25 cellular contexts compared by ENCODE assay signal in genomic region chr17:79771276-79771675, GRCh38. TPM values are rescaled to one million over a fixed set of nuclear protein-coding genes. Genes with fewer than 3 reads are reported as not detected.
A peak's percentile ranks its signal among the peaks of the same experiment; 100 is the strongest.
DNase-seq lines count a peak whose midpoint lies in the region; ATAC-seq, FAIRE-seq and TF ChIP-seq lines count a peak whose summit lies in the region.
"Had no signal": no experiment of that assay in that cellular context is flagged by ENCODE, and none has a peak within 500 bp of the region (broad histone marks: within the 10 kb centered on the region; RNA-seq: fewer than 3 reads in every experiment).

No MANE protein-coding gene starts in this region.

- in situ Hi-C loops in HepG2 (cut with HindIII; ENCODE audit: extremely low pct_ligation_motif_present, low pct_unique_long_range_greater_than_20kb) (no loop called here), K562 (cut with MboI) (no loop called here)

- H3K9me1 ChIP-seq in K562 (ENCODE audit: control insufficient read depth, insufficient read depth, low read length) = no peaks in the 10 kb centered on the region

- DNase-seq in HepG2 (ENCODE audit: low spot score) (no peak), right lobe of liver (no peak), K562 (ENCODE audit: extremely low read depth in 1 of 4, low spot score in 3 of 4) (no peak), kidney (peak; percentile 18), spleen (peak; percentile 14), NCI-H2029 (lab: John Stamatoyannopoulos, UW) (no peak)
- no peak for DNase-seq in stimulated activated CD4-positive, alpha-beta T cell treated with anti-CD3 and anti-CD28 coated beads, Interleukin-4, amount 100 ng/mL, for 4 hours
- DNase-seq: AML-193; Caco-2; Calu3; CD4-positive, alpha-beta T cell; CD8-positive, alpha-beta T cell; DMS79 treated with DMSO at 0.1 percent for 48 hours; GF-D8 had no signal

- H4K20me1 ChIP-seq in HepG2 (ENCODE audit: insufficient read depth, low read length) = no peaks in the 10 kb centered on the region
- H4K20me1 ChIP-seq in K562 (replicated peaks; ENCODE audit: control insufficient read depth, insufficient read depth, low read length) = no peaks in the 10 kb centered on the region
- H4K20me1 ChIP-seq: BLaER1 treated with 17β-estradiol and CSF1 and Interleukin-3, amounts not matched to agents 10 nM and 100 nM had no signal

- H3K79me2 ChIP-seq in HepG2 (ENCODE audit: insufficient read depth, low read length) (no peaks in the 10 kb centered on the region), K562 (ENCODE audit: control insufficient read depth, insufficient read depth, low read length) (no peaks in the 10 kb centered on the region)

- CTCF ChIA-PET in HepG2 (lab: Yijun Ruan, JAX; ENCODE audit: low intra/inter-chr PET ratio, low total read pairs) (no interaction called here), K562 (lab: Yijun Ruan, JAX; ENCODE audit: low intra/inter-chr PET ratio) (no interaction called here)

- POLR2A ChIA-PET in HepG2 (lab: Yijun Ruan, JAX) = no interaction called here
- POLR2A ChIA-PET in K562 (lab: Yijun Ruan, JAX) = interaction anchor here (0.6 to 1.5 kb wide), 3 partner anchors 11 to 106 kb away, joined by 3 to 6 read pairs (median 5); no protein-coding TSS in a partner anchor

- WGBS in HepG2 (ENCODE audit: low lambda C conversion rate) = 46% methylated on average over 6 of the region's 6 CpGs
- WGBS in right lobe of liver (ENCODE audit: insufficient coverage, low coverage, low lambda C conversion rate, missing lambda C conversion rate) = 82% methylated on average over 6 of the region's 6 CpGs
- WGBS in K562 (ENCODE audit: insufficient coverage, low coverage, missing lambda C conversion rate) = 36% methylated on average over 6 of the region's 6 CpGs
- 81 to 86% (median 85%) methylated on average over 6 of the region's 6 CpGs for WGBS in spleen, 5 donors

- no peak for TF ChIP-seq CTCF in HepG2 (CRISPR knock-in tag; IDR thresholded peaks at IDR 0.05)
- no peak for TF ChIP-seq CTCF in right lobe of liver (IDR thresholded peaks at IDR 0.05)
- TF ChIP-seq CTCF in K562 (IDR thresholded peaks at IDR 0.05 in 2 of 3, conservative IDR thresholded peaks at IDR 0.05 in 1 of 3; ENCODE audit: insufficient read depth in 2 of 3, low read depth in 1 of 3, low read length in 3 of 3) = no peak
- no peak for TF ChIP-seq CTCF in kidney (IDR thresholded peaks at IDR 0.05; ENCODE audit: borderline replicate concordance, extremely low read depth, insufficient read depth)
- TF ChIP-seq CTCF in spleen (IDR thresholded peaks at IDR 0.05 in 8 of 11, conservative IDR thresholded peaks at IDR 0.05 in 3 of 11) = no peak

- no peaks in the 10 kb centered on the region for H3K36me3 ChIP-seq in HepG2 (replicated peaks in 1 of 2; ENCODE audit: control insufficient read depth in 1 of 2, insufficient read depth in 2 of 2, low read length in 2 of 2)
- no peaks in the 10 kb centered on the region for H3K36me3 ChIP-seq in right lobe of liver
- no peaks in the 10 kb centered on the region for H3K36me3 ChIP-seq in K562 (ENCODE audit: control insufficient read depth, insufficient read depth, low read length)
- no peaks in the 10 kb centered on the region for H3K36me3 ChIP-seq in kidney (ENCODE audit: control insufficient read depth in 1 of 2, insufficient read depth in 2 of 2, low read length in 2 of 2)
- no peaks in the 10 kb centered on the region for H3K36me3 ChIP-seq in spleen
- H3K36me3 ChIP-seq: BLaER1 treated with 17β-estradiol and CSF1 and Interleukin-3, amounts not matched to agents 10 nM and 100 nM had no signal

- FAIRE-seq in HepG2 (lab: Jason Lieb, UNC) (no peak), K562 (lab: Jason Lieb, UNC) (no peak), kidney (lab: Jason Lieb, UNC) (no peak)
- FAIRE-seq: A549, D721Med, G401.6, GM12891, GM19239 had no signal

- ATAC-seq in HepG2 = no peak
- ATAC-seq in right lobe of liver = no peak
- no peak for ATAC-seq in K562
- no peak for ATAC-seq in HG02571 (IDR thresholded peaks at IDR 0.05; ENCODE audit: unreplicated experiment)
- ATAC-seq: A549; CD8-positive, alpha-beta T cell had no signal

- H3K9me3 ChIP-seq in HepG2 (ENCODE audit: low read length) (no peaks in the 10 kb centered on the region; the same call in 1 of the 2 replicates), right lobe of liver (no peaks in the 10 kb centered on the region), K562 (replicated peaks; ENCODE audit: control insufficient read depth, insufficient read depth, low read depth, low read length) (no peaks in the 10 kb centered on the region; the same call in 1 of the 2 replicates), kidney (ENCODE audit: control insufficient read depth in 1 of 2, low read length in 2 of 2) (no peaks in the 10 kb centered on the region), spleen (peaks cover 0 to 5% (median 0%) of the 10 kb centered on the region in 8 donors)
- H3K9me3 ChIP-seq: A549; BLaER1 treated with 17β-estradiol and CSF1 and Interleukin-3, amounts not matched to agents 10 nM and 100 nM; Caco-2 had no signal

- no peak for TF ChIP-seq POLR2A in HepG2 (IDR thresholded peaks at IDR 0.05; ENCODE audit: insufficient read depth in 1 of 2, low read depth in 2 of 2, low read length in 2 of 2)
- no peak for TF ChIP-seq POLR2A in right lobe of liver (IDR thresholded peaks at IDR 0.05)
- no peak for TF ChIP-seq POLR2A in K562 (conservative IDR thresholded peaks at IDR 0.05)
- TF ChIP-seq POLR2A in spleen (IDR thresholded peaks at IDR 0.05) = no peak

- H3K4me3 ChIP-seq in HepG2 (replicated peaks in 1 of 3; ENCODE audit: insufficient read depth in 1 of 3, low read depth in 2 of 3, low read length in 3 of 3) = no peak overlapping the region
- no peak overlapping the region for H3K4me3 ChIP-seq in right lobe of liver
- H3K4me3 ChIP-seq in K562 = no peak overlapping the region
- no peak overlapping the region for H3K4me3 ChIP-seq in kidney (ENCODE audit: low read length in 2 of 2)
- no peak overlapping the region for H3K4me3 ChIP-seq in spleen
- H3K4me3 ChIP-seq: A549; BLaER1 treated with 17β-estradiol and CSF1 and Interleukin-3, amounts not matched to agents 10 nM and 100 nM had no signal

- intact Hi-C loops in HepG2 (cut with micrococcal nuclease; ENCODE audit: unreplicated experiment) (no loop called here), right lobe of liver (cut with DNase I) (no loop called here), K562 (cut with micrococcal nuclease) (no loop called here), kidney (cut with DNase I) (no loop called here), spleen (cut with DNase I; ENCODE audit: low total_unique reads) (no loop called here)

- H3K9ac ChIP-seq in HepG2 (ENCODE audit: insufficient read depth, low read depth, low read length) (no peak overlapping the region), K562 (ENCODE audit: insufficient read depth in 1 of 2, low read depth in 2 of 2, low read length in 2 of 2) (no peak overlapping the region), kidney (ENCODE audit: low read length in 2 of 2) (no peak overlapping the region)
- H3K9ac ChIP-seq: BLaER1 treated with 17β-estradiol and CSF1 and Interleukin-3, amounts not matched to agents 10 nM and 100 nM had no signal

- peaks cover 6 to 34% of the 10 kb centered on the region in 2 experiments for H3K27me3 ChIP-seq in HepG2 (ENCODE audit: control insufficient read depth in 1 of 2, insufficient read depth in 2 of 2, low read length in 2 of 2)
- H3K27me3 ChIP-seq in right lobe of liver = peaks cover 0 to 25% of the 10 kb centered on the region in 2 donors
- peaks cover 0 to 2% of the 10 kb centered on the region in 2 experiments; a peak in 1 of 5 replicates for H3K27me3 ChIP-seq in K562 (ENCODE audit: control insufficient read depth in 2 of 2, insufficient read depth in 2 of 2, low read length in 2 of 2)
- peaks cover 0 to 91% (median 23%) of the 10 kb centered on the region in 7 donors for H3K27me3 ChIP-seq in spleen (replicated peaks in 1 of 7)

- no peak overlapping the region for H3K27ac ChIP-seq in HepG2 (ENCODE audit: extremely low read length, insufficient read depth, low read length)
- no peak overlapping the region for H3K27ac ChIP-seq in right lobe of liver
- no peak overlapping the region for H3K27ac ChIP-seq in K562 (ENCODE audit: extremely low read depth, low read depth, low read length)
- H3K27ac ChIP-seq in kidney (ENCODE audit: low read depth in 2 of 2, low read length in 2 of 2) = no peak overlapping the region
- no peak overlapping the region for H3K27ac ChIP-seq in spleen
- H3K27ac ChIP-seq: 22Rv1; BLaER1 treated with 17β-estradiol and CSF1 and Interleukin-3, amounts not matched to agents 10 nM and 100 nM; C4-2B had no signal

- TF ChIP-seq EP300 in HepG2 (IDR thresholded peaks at IDR 0.05; ENCODE audit: low read depth in 2 of 2, low read length in 2 of 2) (no peak), HepG2 (CRISPR knock-in tag; IDR thresholded peaks at IDR 0.05; ENCODE audit: borderline replicate concordance) (no peak), K562 (IDR thresholded peaks at IDR 0.05; ENCODE audit: low read length) (no peak)

- H3K4me1 ChIP-seq in HepG2 (ENCODE audit: insufficient read depth, low read length) (peaks cover 47% of the 10 kb centered on the region), right lobe of liver (peaks cover 0 to 12% (median 0%) of the 10 kb centered on the region in 4 donors), K562 (replicated peaks in 1 of 2; ENCODE audit: control insufficient read depth in 2 of 2, insufficient read depth in 2 of 2, low read length in 2 of 2) (peaks cover 5 to 13% of the 10 kb centered on the region in 2 experiments), kidney (ENCODE audit: control insufficient read depth in 1 of 2, insufficient read depth in 1 of 2, low read depth in 1 of 2, low read length in 2 of 2) (no peaks in the 10 kb centered on the region), spleen (peaks cover 0 to 8% (median 0%) of the 10 kb centered on the region in 6 donors)

- H3K4me2 ChIP-seq in HepG2 (ENCODE audit: low read depth, low read length) (no peak overlapping the region), K562 (ENCODE audit: insufficient read depth, low read length) (no peak overlapping the region)
- H3K4me2 ChIP-seq: A549; BLaER1 treated with 17β-estradiol and CSF1 and Interleukin-3, amounts not matched to agents 10 nM and 100 nM had no signal

- no peak overlapping the region for H2AFZ ChIP-seq in HepG2 (ENCODE audit: low read length)
- no peak overlapping the region for H2AFZ ChIP-seq in K562 (ENCODE audit: low read depth, low read length)

- TF ChIP-seq RAD21 in HepG2 (CRISPR knock-in tag; IDR thresholded peaks at IDR 0.05) = no peak
- TF ChIP-seq RAD21 in K562 (CRISPR knock-in tag; conservative IDR thresholded peaks at IDR 0.05 in 1 of 2, IDR thresholded peaks at IDR 0.05 in 1 of 2) = no peak

- no TSS peak for BruUV-seq in HepG2 (replicated peaks; lab: Mats Ljungman, UMichigan)
- no TSS peak for BruUV-seq in K562 (replicated peaks; lab: Mats Ljungman, UMichigan)

RNA-seq across cellular contexts. Expression of gene CBX2, which starts 6.7 kb away (rescaled TPM):
- total RNA-seq in HepG2 (2016; rRNA removed; fragmentation: Illumina TruSeq; extraction: Trizol) = 13.0 and 14.5 TPM in 2 replicates
- 6.8 and 7.5 TPM in 2 replicates for total RNA-seq in HepG2 (2016; cell fraction: cytosol; rRNA removed; fragmentation: Illumina TruSeq; extraction: Trizol; ENCODE audit: low read depth)
- total RNA-seq in HepG2 (2016; cell fraction: insoluble cytoplasmic fraction; rRNA removed; fragmentation: Illumina TruSeq; extraction: Trizol) = 11.8 and 15.7 TPM in 2 replicates
- 9.1 and 10.9 TPM in 2 replicates for total RNA-seq in HepG2 (2016; cell fraction: membrane; rRNA removed; fragmentation: Illumina TruSeq; extraction: Trizol)
- 11.8 and 14.3 TPM in 2 replicates for total RNA-seq in HepG2 (2016; cell fraction: nucleus; rRNA removed; fragmentation: Illumina TruSeq; extraction: Trizol)
- polyA plus RNA-seq in HepG2 (2011; rRNA removed) = 31.1 and 40.2 TPM in 2 replicates
- polyA plus RNA-seq in HepG2 (2011; cell fraction: cytosol; rRNA removed) = 25.9 and 34.2 TPM in 2 replicates
- polyA plus RNA-seq in HepG2 (2011; cell fraction: nucleus; rRNA removed) = 90.7 and 95.7 TPM in 2 replicates
- 41.2 and 46.2 TPM in 2 replicates for polyA plus RNA-seq in HepG2 (2012)
- 4.2 and 5.6 TPM in 2 replicates for polyA plus RNA-seq in HepG2 (2016; cell fraction: cytosol; fragmentation: Illumina TruSeq; extraction: Trizol; ENCODE audit: low read depth)
- polyA plus RNA-seq in HepG2 (2016; cell fraction: insoluble cytoplasmic fraction; fragmentation: Illumina TruSeq; extraction: Trizol; ENCODE audit: low read depth) = 9.1 and 12.0 TPM in 2 replicates
- polyA plus RNA-seq in HepG2 (2016; cell fraction: membrane; fragmentation: Illumina TruSeq; extraction: Trizol; ENCODE audit: low read depth) = 3.9 and 6.0 TPM in 2 replicates
- polyA plus RNA-seq in HepG2 (2016; cell fraction: nucleus; fragmentation: Illumina TruSeq; extraction: Trizol; ENCODE audit: insufficient read depth, low read depth) = 18.6 and 21.1 TPM in 2 replicates
- 42.9 and 69.2 TPM in 2 replicates for polyA minus RNA-seq in HepG2 (2011; rRNA and poly(A)+ RNA removed; ENCODE audit: low replicate concordance)
- 31.2 and 31.6 TPM in 2 replicates for polyA minus RNA-seq in HepG2 (2011; cell fraction: cytosol; rRNA and poly(A)+ RNA removed)
- polyA minus RNA-seq in HepG2 (2011; cell fraction: nucleus; rRNA and poly(A)+ RNA removed) = 17.8 and 22.4 TPM in 2 replicates
- total RNA-seq in right lobe of liver = 1 to 10 TPM in 3 of 6 experiments, under 1 TPM in 3; 0.33 to 3.5 (median 1.1) TPM
- total RNA-seq in K562 (2011; cell fraction: chromatin; rRNA removed; ENCODE audit: low replicate concordance) = 20.1 and 55.7 TPM in 2 replicates
- total RNA-seq in K562 (2011; cell fraction: nucleolus; rRNA removed) = 37.1 and 52.4 TPM in 2 replicates
- total RNA-seq in K562 (2011; cell fraction: nucleoplasm; rRNA removed) = 27.8 and 34.1 TPM in 2 replicates
- 18.2 and 23.6 TPM in 2 replicates for total RNA-seq in K562 (2014; rRNA removed)
- total RNA-seq in K562 (2014; rRNA removed; fragmentation: Illumina TruSeq; extraction: Trizol) = 6.9 and 8.4 TPM in 2 replicates
- 16.5 and 18.1 TPM in 2 replicates for total RNA-seq in K562 (2015; rRNA removed; fragmentation: Illumina TruSeq; extraction: Trizol)
- total RNA-seq in K562 (2021) = 26.9 and 28.5 TPM in 2 replicates
- 13.9 and 18.3 TPM in 2 replicates for polyA plus RNA-seq in K562 (2011; rRNA removed)
- 17.2 and 30.0 TPM in 2 replicates for polyA plus RNA-seq in K562 (2011; cell fraction: cytosol; rRNA removed)
- polyA plus RNA-seq in K562 (2011; cell fraction: nucleus; rRNA removed) = 35.0 and 55.5 TPM in 2 replicates
- polyA plus RNA-seq in K562 (2012) = 13.0 and 18.6 TPM in 2 replicates
- polyA plus RNA-seq in K562 (2014; fragmentation: Illumina TruSeq; extraction: Trizol) = 13.9 and 16.9 TPM in 2 replicates
- 1 to 10 TPM in 1 of 2 experiments, under 1 TPM in 1; 0.66 to 1.0 TPM for polyA plus RNA-seq in K562 (2014; fragmentation: Nextera tagmentation; extraction: Ambion mirVana)
- polyA plus RNA-seq in K562 (2014; rRNA removed) = 17.4 and 18.4 TPM in 2 replicates
- 10.0 and 14.9 TPM in 2 replicates for polyA minus RNA-seq in K562 (2011; rRNA and poly(A)+ RNA removed)
- 20.6 and 24.0 TPM in 2 replicates for polyA minus RNA-seq in K562 (2011; cell fraction: cytosol; rRNA and poly(A)+ RNA removed)
- polyA minus RNA-seq in K562 (2011; cell fraction: nucleus; rRNA and poly(A)+ RNA removed) = 18.0 and 19.1 TPM in 2 replicates
- 3.5 TPM for total RNA-seq in kidney
- 2.2 TPM for polyA plus RNA-seq in kidney (ENCODE audit: insufficient read depth, low read depth, low replicate concordance)
- total RNA-seq in spleen = 1 to 10 TPM; 1.9 to 6.2 (median 3.5) TPM
- 1 to 10 TPM in 2 of 3 donors, under 1 TPM in 1; 0.48 to 3.3 (median 1.4) TPM for polyA plus RNA-seq in spleen

RNA-seq across cellular contexts. Expression of gene CBX8, which starts 25.6 kb away (rescaled TPM):
- total RNA-seq in HepG2 (2016; rRNA removed; fragmentation: Illumina TruSeq; extraction: Trizol) = 12.0 and 12.6 TPM in 2 replicates
- total RNA-seq in HepG2 (2016; cell fraction: cytosol; rRNA removed; fragmentation: Illumina TruSeq; extraction: Trizol; ENCODE audit: low read depth) = 1.3 and 2.4 TPM in 2 replicates
- total RNA-seq in HepG2 (2016; cell fraction: insoluble cytoplasmic fraction; rRNA removed; fragmentation: Illumina TruSeq; extraction: Trizol) = 12.8 and 13.5 TPM in 2 replicates
- total RNA-seq in HepG2 (2016; cell fraction: membrane; rRNA removed; fragmentation: Illumina TruSeq; extraction: Trizol) = 4.8 and 5.6 TPM in 2 replicates
- total RNA-seq in HepG2 (2016; cell fraction: nucleus; rRNA removed; fragmentation: Illumina TruSeq; extraction: Trizol) = 5.7 and 8.6 TPM in 2 replicates
- 0.34 and 0.76 TPM in 2 replicates for polyA plus RNA-seq in HepG2 (2011; rRNA removed)
- polyA plus RNA-seq in HepG2 (2011; cell fraction: cytosol; rRNA removed) = 0.72 and 0.99 TPM in 2 replicates
- 3.4 and 5.0 TPM in 2 replicates for polyA plus RNA-seq in HepG2 (2011; cell fraction: nucleus; rRNA removed)
- 7.4 and 7.7 TPM in 2 replicates for polyA plus RNA-seq in HepG2 (2012)
- 0.54 and 0.80 TPM in 2 replicates for polyA plus RNA-seq in HepG2 (2016; cell fraction: cytosol; fragmentation: Illumina TruSeq; extraction: Trizol; ENCODE audit: low read depth)
- 10.9 and 11.0 TPM in 2 replicates for polyA plus RNA-seq in HepG2 (2016; cell fraction: insoluble cytoplasmic fraction; fragmentation: Illumina TruSeq; extraction: Trizol; ENCODE audit: low read depth)
- polyA plus RNA-seq in HepG2 (2016; cell fraction: membrane; fragmentation: Illumina TruSeq; extraction: Trizol; ENCODE audit: low read depth) = 1.4 TPM in 2 replicates
- 15.7 and 18.7 TPM in 2 replicates for polyA plus RNA-seq in HepG2 (2016; cell fraction: nucleus; fragmentation: Illumina TruSeq; extraction: Trizol; ENCODE audit: insufficient read depth, low read depth)
- 1.2 and 1.6 TPM in 2 replicates for polyA minus RNA-seq in HepG2 (2011; rRNA and poly(A)+ RNA removed; ENCODE audit: low replicate concordance)
- 1.8 and 1.9 TPM in 2 replicates for polyA minus RNA-seq in HepG2 (2011; cell fraction: cytosol; rRNA and poly(A)+ RNA removed)
- polyA minus RNA-seq in HepG2 (2011; cell fraction: nucleus; rRNA and poly(A)+ RNA removed) = 0.77 and 0.87 TPM in 2 replicates
- total RNA-seq in right lobe of liver = 1 to 10 TPM; 1.2 to 4.7 (median 2.0) TPM
- total RNA-seq in K562 (2011; cell fraction: chromatin; rRNA removed; ENCODE audit: low replicate concordance) = 2.1 and 2.7 TPM in 2 replicates
- total RNA-seq in K562 (2011; cell fraction: nucleolus; rRNA removed) = 2.3 and 2.9 TPM in 2 replicates
- total RNA-seq in K562 (2011; cell fraction: nucleoplasm; rRNA removed) = 2.0 and 2.7 TPM in 2 replicates
- 4.9 and 7.1 TPM in 2 replicates for total RNA-seq in K562 (2014; rRNA removed)
- total RNA-seq in K562 (2014; rRNA removed; fragmentation: Illumina TruSeq; extraction: Trizol) = 1.8 and 1.9 TPM in 2 replicates
- total RNA-seq in K562 (2015; rRNA removed; fragmentation: Illumina TruSeq; extraction: Trizol) = 6.6 and 6.7 TPM in 2 replicates
- 11.9 and 12.0 TPM in 2 replicates for total RNA-seq in K562 (2021)
- 0.52 and 0.72 TPM in 2 replicates for polyA plus RNA-seq in K562 (2011; rRNA removed)
- polyA plus RNA-seq in K562 (2011; cell fraction: cytosol; rRNA removed) = 0.80 and 1.1 TPM in 2 replicates
- polyA plus RNA-seq in K562 (2011; cell fraction: nucleus; rRNA removed) = 2.4 and 2.6 TPM in 2 replicates
- polyA plus RNA-seq in K562 (2012) = 5.7 and 8.8 TPM in 2 replicates
- polyA plus RNA-seq in K562 (2014; fragmentation: Illumina TruSeq; extraction: Trizol) = 2.6 and 3.4 TPM in 2 replicates
- polyA plus RNA-seq in K562 (2014; fragmentation: Nextera tagmentation; extraction: Ambion mirVana) = under 1 TPM; 0.08 to 0.21 TPM
- polyA plus RNA-seq in K562 (2014; rRNA removed) = 4.7 and 6.7 TPM in 2 replicates
- polyA minus RNA-seq in K562 (2011; rRNA and poly(A)+ RNA removed) = 0.45 and 0.56 TPM in 2 replicates
- 0.86 and 2.7 TPM in 2 replicates for polyA minus RNA-seq in K562 (2011; cell fraction: cytosol; rRNA and poly(A)+ RNA removed)
- polyA minus RNA-seq in K562 (2011; cell fraction: nucleus; rRNA and poly(A)+ RNA removed) = 0.67 and 2.1 TPM in 2 replicates
- total RNA-seq in kidney = 6.2 TPM
- 3.5 TPM for polyA plus RNA-seq in kidney (ENCODE audit: insufficient read depth, low read depth, low replicate concordance)
- total RNA-seq in spleen = 1 to 10 TPM; 2.1 to 5.5 (median 3.2) TPM
- polyA plus RNA-seq in spleen = 1 to 10 TPM; 2.5 to 5.6 (median 4.5) TPM

RNA-seq across cellular contexts. Expression of gene ENPP7, which starts 40.5 kb away (rescaled TPM):
- total RNA-seq in HepG2 (2016; rRNA removed; fragmentation: Illumina TruSeq; extraction: Trizol) (0.76 and 2.2 TPM in 2 replicates), right lobe of liver (10 to 100 TPM in 4 of 6 experiments, 1 to 10 TPM in 2; 3.4 to 43.2 (median 17.8) TPM), K562 (2014; rRNA removed) (not detected in 2 replicates), K562 (2014; rRNA removed; fragmentation: Illumina TruSeq; extraction: Trizol) (not detected in 2 replicates), K562 (2015; rRNA removed; fragmentation: Illumina TruSeq; extraction: Trizol) (not detected in 2 replicates), K562 (2021) (not detected in 2 replicates), kidney (0.94 TPM), spleen (under 1 TPM in 4 of 7 donors, not detected in 3; 0.34 to 0.85 (median 0.50) TPM)
- 0.30 TPM in 1 of 2 replicates, not detected in the other for total RNA-seq in HepG2 (2016; cell fraction: cytosol; rRNA removed; fragmentation: Illumina TruSeq; extraction: Trizol; ENCODE audit: low read depth)
- total RNA-seq in HepG2 (2016; cell fraction: insoluble cytoplasmic fraction; rRNA removed; fragmentation: Illumina TruSeq; extraction: Trizol) = 0.54 and 2.3 TPM in 2 replicates
- 0.28 and 0.41 TPM in 2 replicates for total RNA-seq in HepG2 (2016; cell fraction: membrane; rRNA removed; fragmentation: Illumina TruSeq; extraction: Trizol)
- total RNA-seq in HepG2 (2016; cell fraction: nucleus; rRNA removed; fragmentation: Illumina TruSeq; extraction: Trizol) = 3.2 and 3.4 TPM in 2 replicates
- polyA plus RNA-seq in HepG2 (2011; rRNA removed) (1.1 and 2.2 TPM in 2 replicates), K562 (2011; rRNA removed) (not detected in 2 replicates), K562 (2014; fragmentation: Illumina TruSeq; extraction: Trizol) (not detected in 2 replicates), K562 (2014; fragmentation: Nextera tagmentation; extraction: Ambion mirVana) (not detected), K562 (2014; rRNA removed) (not detected in 2 replicates), kidney (ENCODE audit: insufficient read depth, low read depth, low replicate concordance) (3.7 TPM), spleen (under 1 TPM in 1 of 3 donors, not detected in 2; 0.64 TPM)
- polyA plus RNA-seq in HepG2 (2011; cell fraction: cytosol; rRNA removed) = 1.2 and 1.3 TPM in 2 replicates
- 5.5 and 5.6 TPM in 2 replicates for polyA plus RNA-seq in HepG2 (2011; cell fraction: nucleus; rRNA removed)
- 1.7 and 2.5 TPM in 2 replicates for polyA plus RNA-seq in HepG2 (2012)
- 0.20 and 0.24 TPM in 2 replicates for polyA plus RNA-seq in HepG2 (2016; cell fraction: cytosol; fragmentation: Illumina TruSeq; extraction: Trizol; ENCODE audit: low read depth)
- polyA plus RNA-seq in HepG2 (2016; cell fraction: insoluble cytoplasmic fraction; fragmentation: Illumina TruSeq; extraction: Trizol; ENCODE audit: low read depth) = 0.19 and 0.36 TPM in 2 replicates
- 0.15 and 0.29 TPM in 2 replicates for polyA plus RNA-seq in HepG2 (2016; cell fraction: membrane; fragmentation: Illumina TruSeq; extraction: Trizol; ENCODE audit: low read depth)
- polyA plus RNA-seq in HepG2 (2016; cell fraction: nucleus; fragmentation: Illumina TruSeq; extraction: Trizol; ENCODE audit: insufficient read depth, low read depth) = 1.4 and 2.3 TPM in 2 replicates
- 6.6 TPM in 1 of 2 replicates, not detected in the other for polyA minus RNA-seq in HepG2 (2011; rRNA and poly(A)+ RNA removed; ENCODE audit: low replicate concordance)
- polyA minus RNA-seq in HepG2 (2011; cell fraction: cytosol; rRNA and poly(A)+ RNA removed) = 0.79 and 1.1 TPM in 2 replicates
- 10.6 and 12.7 TPM in 2 replicates for polyA minus RNA-seq in HepG2 (2011; cell fraction: nucleus; rRNA and poly(A)+ RNA removed)
- not detected in 2 replicates for total RNA-seq in K562 (2011; cell fraction: chromatin; rRNA removed; ENCODE audit: low replicate concordance)
- total RNA-seq in K562 (2011; cell fraction: nucleolus; rRNA removed) = not detected in 2 replicates
- total RNA-seq in K562 (2011; cell fraction: nucleoplasm; rRNA removed) = not detected in 2 replicates
- not detected in 2 replicates for polyA plus RNA-seq in K562 (2011; cell fraction: cytosol; rRNA removed)
- polyA plus RNA-seq in K562 (2011; cell fraction: nucleus; rRNA removed) = not detected in 2 replicates
- polyA plus RNA-seq in K562 (2012) = not detected in 2 replicates
- polyA minus RNA-seq in K562 (2011; rRNA and poly(A)+ RNA removed) = not detected in 2 replicates
- polyA minus RNA-seq in K562 (2011; cell fraction: cytosol; rRNA and poly(A)+ RNA removed) = not detected in 2 replicates
- polyA minus RNA-seq in K562 (2011; cell fraction: nucleus; rRNA and poly(A)+ RNA removed) = not detected in 2 replicates
- total RNA-seq: A172; Calu3; CD4-positive, alpha-beta T cell had no signal
- polyA plus RNA-seq: A549, BJ had no signal

Comparison
In these comparisons a context has a peak if more than half of its experiments do, and no peak if none do; other contexts are left out.
1. DNase-seq: peak in kidney (single experiment) and spleen (single experiment); none in HepG2 (single experiment), right lobe of liver (0 of 3), K562 (0 of 4), NCI-H2029 (single experiment) and stimulated activated CD4-positive, alpha-beta T cell treated with anti-CD3 and anti-CD28 coated beads, Interleukin-4, amount 100 ng/mL, for 4 hours (0 of 2).
2. Of the 241 proteins assayed by ChIP-seq in both HepG2 and K562: peak only in HepG2: none; only in K562: none; in both: ZNF121; in neither: 240.